In genomic region chr4:76748649-76749048, GRCh38 we compare ENCODE assay signal across 8 cellular contexts.
DNase-seq lines count a peak whose midpoint lies in the region; ATAC-seq and TF ChIP-seq lines count a peak whose summit lies in the region.

No MANE protein-coding gene starts in this region.

- no peak overlapping the region for H3K27ac Mint-ChIP-seq in osteocyte (ENCODE audit: unreplicated experiment)

- TF ChIP-seq CTCF in osteocyte (IDR thresholded peaks at IDR 0.05) (peak; percentile 62), omental fat pad (IDR thresholded peaks at IDR 0.05) (no peak)

- no peaks in the 10 kb centered on the region for H3K27me3 Mint-ChIP-seq in osteocyte (ENCODE audit: unreplicated experiment)

- no peak for ATAC-seq in omental fat pad (ENCODE audit: low FRiP score)
- ATAC-seq in HG03565 (IDR thresholded peaks at IDR 0.05; ENCODE audit: unreplicated experiment) = no peak

- no peaks in the 10 kb centered on the region for H3K9me3 Mint-ChIP-seq in osteocyte (ENCODE audit: unreplicated experiment)

- peaks cover 53% of the 10 kb centered on the region for H3K4me1 Mint-ChIP-seq in osteocyte (ENCODE audit: unreplicated experiment)

- no peaks in the 10 kb centered on the region for H3K36me3 Mint-ChIP-seq in osteocyte (ENCODE audit: unreplicated experiment)

- no peak overlapping the region for H3K4me3 Mint-ChIP-seq in osteocyte (ENCODE audit: unreplicated experiment)

- DNase-seq in stimulated activated CD4-positive, alpha-beta T cell treated with anti-CD3 and anti-CD28 coated beads, Interleukin-15, amount 100 ng/mL, for 24 hours = peak; percentile 37
- no peak for DNase-seq in stimulated activated CD4-positive, alpha-beta T cell treated with anti-CD3 and anti-CD28 coated beads, Interleukin-4, amount 100 ng/mL, for 4 hours
- DNase-seq in NCI-H2227 (lab: John Stamatoyannopoulos, UW; ENCODE audit: unreplicated experiment) = peak; percentile 33
- peak; percentile 79 for DNase-seq in cerebellar cortex (ENCODE audit: low spot score)
- no peak for DNase-seq in osteocyte (ENCODE audit: extremely low spot score, unreplicated experiment)
- no peak for DNase-seq in omental fat pad (ENCODE audit: low spot score)
- DNase-seq in hippocampal formation (lab: John Stamatoyannopoulos, UW) = no peak

Comparison
In these comparisons a context has a peak if more than half of its experiments do, and no peak if none do; other contexts are left out.
1. DNase-seq: peak in stimulated activated CD4-positive, alpha-beta T cell treated with anti-CD3 and anti-CD28 coated beads, Interleukin-15, amount 100 ng/mL, for 24 hours (single experiment), NCI-H2227 (single experiment) and cerebellar cortex (single experiment); none in stimulated activated CD4-positive, alpha-beta T cell treated with anti-CD3 and anti-CD28 coated beads, Interleukin-4, amount 100 ng/mL, for 4 hours (0 of 2), osteocyte (single experiment), omental fat pad (single experiment) and hippocampal formation (0 of 2).